ENCODE assay signal across 14 cellular contexts in genomic region chr7:21966271-21966670, GRCh38. TPM values are rescaled to one million over a fixed set of nuclear protein-coding genes. Genes with fewer than 3 reads are reported as not detected.
DNase-seq lines count a peak whose midpoint lies in the region; ATAC-seq, FAIRE-seq and TF ChIP-seq lines count a peak whose summit lies in the region.
"Had no signal": no experiment of that assay in that cellular context is flagged by ENCODE, and none has a peak within 500 bp of the region (broad histone marks: within the 10 kb centered on the region; RNA-seq: fewer than 3 reads in every experiment).

No MANE protein-coding gene starts in this region.

- POLR2A ChIA-PET in CD4-positive, alpha-beta T cell (lab: Charles Lee) = no interaction called here

- no peaks in the 10 kb centered on the region for H3K9me3 ChIP-seq in CD4-positive, alpha-beta T cell (ENCODE audit: control insufficient read depth, low read length)
- H3K9me3 ChIP-seq: tibial nerve had no signal

- H3K36me3 Mint-ChIP-seq in IgD-negative memory B cell = no peaks in the 10 kb centered on the region
- H3K36me3 Mint-ChIP-seq in CD4-positive, alpha-beta T cell (ENCODE audit: low read depth) = no peaks in the 10 kb centered on the region
- H3K36me3 Mint-ChIP-seq: T-cell had no signal

- DNase-seq in GM12892 (ENCODE audit: insufficient read length) (no peak), foreskin fibroblast (no peak), NCI-H1105 (lab: John Stamatoyannopoulos, UW) (no peak), NCI-H2029 (lab: John Stamatoyannopoulos, UW) (no peak)
- DNase-seq in CD4-positive, alpha-beta T cell = no peak
- DNase-seq: AML-193, NCI-H510A treated with DMSO at 0.1 percent for 48 hours, T-cell had no signal

- H3K9me3 Mint-ChIP-seq in IgD-negative memory B cell = no peaks in the 10 kb centered on the region
- H3K9me3 Mint-ChIP-seq in CD4-positive, alpha-beta T cell = no peaks in the 10 kb centered on the region
- H3K9me3 Mint-ChIP-seq: T-cell had no signal

- CTCF ChIA-PET in CD4-positive, alpha-beta T cell (lab: Charles Lee) = no interaction called here

- TF ChIP-seq POLR2A in GM12892 (IDR thresholded peaks at IDR 0.05; ENCODE audit: low read depth, low read length) = no peak

- intact Hi-C loops in CD4-positive, alpha-beta T cell (cut with DNase I, micrococcal nuclease) = no loop called here

- H3K27me3 Mint-ChIP-seq in IgD-negative memory B cell = no peaks in the 10 kb centered on the region
- no peaks in the 10 kb centered on the region for H3K27me3 Mint-ChIP-seq in CD4-positive, alpha-beta T cell

- peak; percentile 89 for ATAC-seq in GM19452 (IDR thresholded peaks at IDR 0.05; ENCODE audit: unreplicated experiment)
- peak; percentile 95 for ATAC-seq in HG02885 (IDR thresholded peaks at IDR 0.05; ENCODE audit: poor library complexity, unreplicated experiment)
- no peak for ATAC-seq in CD4-positive, alpha-beta T cell (ENCODE audit: poor library complexity)
- ATAC-seq: K562, T-cell had no signal

- H3K4me3 Mint-ChIP-seq in IgD-negative memory B cell = peak overlapping the region; percentile 11 to 93 (median 73)
- H3K4me3 Mint-ChIP-seq in CD4-positive, alpha-beta T cell = no peak overlapping the region
- H3K4me3 Mint-ChIP-seq: T-cell had no signal

- H3K4me1 Mint-ChIP-seq in IgD-negative memory B cell = peaks cover 28 to 37% (median 28%) of the 10 kb centered on the region in 3 donors
- H3K4me1 Mint-ChIP-seq in CD4-positive, alpha-beta T cell (ENCODE audit: low read depth) = peaks cover 24% of the 10 kb centered on the region

- peak overlapping the region; percentile 51 to 90 (median 78) for H3K27ac Mint-ChIP-seq in IgD-negative memory B cell
- H3K27ac Mint-ChIP-seq in CD4-positive, alpha-beta T cell = no peak overlapping the region
- H3K27ac Mint-ChIP-seq: T-cell had no signal

- no peaks in the 10 kb centered on the region for H3K27me3 ChIP-seq in CD4-positive, alpha-beta T cell (ENCODE audit: control insufficient read depth, insufficient read depth, low read length)
- H3K27me3 ChIP-seq: tibial nerve had no signal

- TF ChIP-seq CTCF in foreskin fibroblast (IDR thresholded peaks at IDR 0.05; ENCODE audit: low read depth, low read length) = no peak
- no peak for TF ChIP-seq CTCF in CD4-positive, alpha-beta T cell (IDR thresholded peaks at IDR 0.05)

- no peak overlapping the region for H3K4me3 ChIP-seq in foreskin fibroblast (ENCODE audit: low read depth in 1 of 2, low read length in 2 of 2)
- H3K4me3 ChIP-seq: K562, tibial nerve had no signal

- FAIRE-seq in GM12892 (lab: Jason Lieb, UNC) = peak; percentile 17
- FAIRE-seq: K562, keratinocyte had no signal

- H3K27ac ChIP-seq in CD4-positive, alpha-beta T cell (ENCODE audit: low read depth, low read length) = no peak overlapping the region
- H3K27ac ChIP-seq: tibial nerve had no signal

RNA-seq across cellular contexts. Expression of gene CDCA7L, which starts 20.6 kb away (rescaled TPM):
- 42.0 TPM for polyA plus RNA-seq in GM12892 (2012; ENCODE audit: missing spikeins)
- polyA plus RNA-seq in IgD-negative memory B cell = 128 TPM
- total RNA-seq in CD4-positive, alpha-beta T cell = 10 to 100 TPM; 23.1 to 23.7 TPM
